In the genomic region with DNA sequence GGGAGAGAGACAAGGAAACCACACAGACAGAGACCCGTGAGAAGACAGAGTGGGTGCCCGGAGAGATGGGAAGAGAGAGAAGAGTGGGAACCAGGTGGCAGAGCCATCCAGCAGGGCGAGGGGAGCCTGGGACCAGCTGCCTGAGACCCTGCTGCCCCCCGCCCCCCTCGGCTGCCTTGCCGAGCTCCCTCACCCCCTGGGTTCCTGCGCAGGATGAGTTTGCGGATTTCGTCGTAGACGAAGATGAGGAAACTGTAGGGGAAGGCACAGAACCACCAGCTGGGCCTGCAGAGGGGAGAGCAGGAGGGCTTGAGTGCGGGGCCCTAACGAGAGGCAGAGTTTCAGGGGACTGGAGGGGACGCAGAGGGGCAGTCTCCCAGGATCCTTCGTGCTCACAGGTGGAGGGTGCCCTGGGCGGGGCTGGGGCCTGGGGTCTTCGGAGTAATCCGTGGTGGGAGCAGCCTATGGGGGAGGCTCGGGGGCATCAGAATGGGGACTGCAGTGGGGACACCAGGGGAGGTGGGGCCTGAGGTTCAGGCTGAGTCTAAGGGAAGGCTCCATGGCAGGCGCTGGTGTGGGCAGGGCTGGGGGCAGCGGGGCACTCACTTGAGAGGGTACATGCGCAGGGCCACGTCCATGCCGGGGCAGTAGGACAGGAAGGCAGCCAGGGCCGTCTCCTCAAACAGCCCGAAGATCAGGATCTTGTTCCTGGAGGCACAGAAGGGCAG, we compare ENCODE assay signal across 24 cellular contexts. TPM values are rescaled to one million over a fixed set of nuclear protein-coding genes. Genes with fewer than 3 reads are reported as not detected.
"Had no signal": no experiment of that assay in that cellular context is flagged by ENCODE, and none has a peak within 500 bp of the region (broad histone marks: within the 10 kb centered on the region; RNA-seq: fewer than 3 reads in every experiment).

No MANE protein-coding gene starts in this region.

- ATAC-seq: activated CD8-positive, alpha-beta T cell treated with anti-CD3 and anti-CD28 coated beads for 36 hours; activated T-helper 17 cell treated with anti-CD3 and anti-CD28 coated beads, Interleukin-2, amount 50 U/mL, for 72 hours; gastrocnemius medialis; naive thymus-derived CD8-positive, alpha-beta T cell had no signal

- H3K9me3 Mint-ChIP-seq: activated CD4-positive, alpha-beta T cell treated with anti-CD3 and anti-CD28 coated beads, Interleukin-2, amount 10 ng/mL, durations not matched to agents 24 days and 14 days; activated CD8-positive, alpha-beta T cell treated with anti-CD3 and anti-CD28 coated beads for 36 hours; activated naive CD8-positive, alpha-beta T cell treated with anti-CD3 and anti-CD28 coated beads for 36 hours; activated T-helper 17 cell treated with anti-CD3 and anti-CD28 coated beads, Interleukin-2, amount 50 U/mL, for 72 hours; immature natural killer cell; naive thymus-derived CD8-positive, alpha-beta T cell had no signal

- FAIRE-seq: TTC549 had no signal

- H3K36me3 Mint-ChIP-seq: activated naive CD8-positive, alpha-beta T cell treated with anti-CD3 and anti-CD28 coated beads for 36 hours had no signal

- H3K27ac Mint-ChIP-seq: activated CD4-positive, alpha-beta T cell treated with anti-CD3 and anti-CD28 coated beads, Interleukin-2, amount 10 ng/mL, durations not matched to agents 24 days and 14 days; activated CD8-positive, alpha-beta T cell treated with anti-CD3 and anti-CD28 coated beads for 36 hours; activated naive CD8-positive, alpha-beta T cell treated with anti-CD3 and anti-CD28 coated beads for 36 hours; activated T-helper 17 cell treated with anti-CD3 and anti-CD28 coated beads, Interleukin-2, amount 50 U/mL, for 72 hours; immature natural killer cell; naive thymus-derived CD8-positive, alpha-beta T cell had no signal

- H3K4me1 Mint-ChIP-seq: activated CD4-positive, alpha-beta T cell treated with anti-CD3 and anti-CD28 coated beads, Interleukin-2, amount 10 ng/mL, durations not matched to agents 24 days and 14 days; activated T-helper 17 cell treated with anti-CD3 and anti-CD28 coated beads, Interleukin-2, amount 50 U/mL, for 72 hours; immature natural killer cell had no signal

- DNase-seq: activated CD4-positive, alpha-beta T cell treated with anti-CD3 and anti-CD28 coated beads, Interleukin-2, amount 10 ng/mL, durations not matched to agents 24 days and 14 days; activated CD8-positive, alpha-beta T cell treated with anti-CD3 and anti-CD28 coated beads for 36 hours; activated naive CD4-positive, alpha-beta T cell; activated naive CD8-positive, alpha-beta T cell treated with anti-CD3 and anti-CD28 coated beads for 36 hours; activated T-cell treated with anti-CD3 and anti-CD28 coated beads, Interleukin-2, amount 50 U/mL, for 1 hour; aorta; cerebellar nuclear complex; cortex of kidney; effector CD4-positive, alpha-beta T cell; gastrocnemius medialis; heart left ventricle; immature natural killer cell; mesendoderm; naive thymus-derived CD8-positive, alpha-beta T cell; nucleus accumbens; sigmoid colon; stimulated activated CD4-positive, alpha-beta T cell treated with anti-CD3 and anti-CD28 coated beads, Interleukin-4, amount 100 ng/mL, for 4 hours; stimulated activated naive CD4-positive, alpha-beta T cell; SW 1271 had no signal

- H3K4me3 Mint-ChIP-seq: activated CD4-positive, alpha-beta T cell treated with anti-CD3 and anti-CD28 coated beads, Interleukin-2, amount 10 ng/mL, durations not matched to agents 24 days and 14 days; activated CD8-positive, alpha-beta T cell treated with anti-CD3 and anti-CD28 coated beads for 36 hours; activated naive CD8-positive, alpha-beta T cell treated with anti-CD3 and anti-CD28 coated beads for 36 hours; activated T-helper 17 cell treated with anti-CD3 and anti-CD28 coated beads, Interleukin-2, amount 50 U/mL, for 72 hours; immature natural killer cell; naive thymus-derived CD8-positive, alpha-beta T cell had no signal

RNA-seq across cellular contexts. Expression of a gene that starts 26.8 kb away (rescaled TPM):
- total RNA-seq: aorta, gastrocnemius medialis, lower leg skin had no signal

RNA-seq across cellular contexts. Expression of a gene that starts 39.0 kb away (rescaled TPM):
- total RNA-seq: gastrocnemius medialis, renal cortical epithelial cell, sigmoid colon, urinary bladder had no signal
